ENCODE assay signal across 22 cellular contexts in the genomic region with DNA sequence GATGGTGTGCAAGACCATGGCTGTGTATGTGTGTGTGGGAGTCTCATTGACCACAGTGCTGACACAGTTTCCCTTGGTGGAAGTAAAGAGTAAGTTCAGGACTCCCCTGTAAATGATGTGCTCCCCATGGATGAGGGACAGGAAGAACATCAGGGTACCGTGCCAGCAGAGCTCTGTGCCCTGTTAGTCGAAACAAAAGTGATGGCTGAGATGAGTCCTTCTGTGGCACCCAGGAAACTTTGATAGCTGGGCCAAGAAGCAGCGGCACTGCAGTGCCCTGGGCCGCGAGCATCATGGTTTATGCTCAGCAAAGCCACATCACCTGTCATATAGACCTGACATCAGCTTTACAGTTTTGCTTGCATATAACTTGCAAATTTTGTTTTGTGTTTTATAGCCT.
"Had no signal": no experiment of that assay in that cellular context is flagged by ENCODE, and none has a peak within 500 bp of the region (broad histone marks: within the 10 kb centered on the region; RNA-seq: fewer than 3 reads in every experiment).

No MANE protein-coding gene starts in this region.

- H3K9me3 Mint-ChIP-seq: activated B cell treated with CpG ODN at 0.5 μM for 24 hours; activated T-cell treated with anti-CD3 and anti-CD28 coated beads, Interleukin-2, amount 50 U/mL, for 72 hours; neural crest cell had no signal

- H3K4me1 Mint-ChIP-seq: activated B cell treated with CpG ODN at 0.5 μM for 24 hours; immature natural killer cell; naive thymus-derived CD8-positive, alpha-beta T cell had no signal

- H3K27ac ChIP-seq: heart left ventricle, spleen, testis, uterus had no signal

- H3K4me1 ChIP-seq: heart left ventricle, spleen, testis, uterus had no signal

- H3K36me3 ChIP-seq: heart left ventricle, spleen, uterus had no signal

- H3K27me3 ChIP-seq: testis, uterus had no signal

- DNase-seq: activated B cell treated with CpG ODN at 0.5 μM for 24 hours; activated effector memory CD4-positive, alpha-beta T cell treated with Interleukin-2 at 50 U/mL for 16 hours; activated naive CD4-positive, alpha-beta T cell treated with Interleukin-2 at 50 U/mL for 16 hours; activated T-cell treated with anti-CD3 and anti-CD28 coated beads for 4 hours; activated T-cell treated with anti-CD3 and anti-CD28 coated beads, Interleukin-2, amount 50 U/mL, for 72 hours; aorta; heart left ventricle; immature natural killer cell; kidney; left colon; midbrain; naive thymus-derived CD8-positive, alpha-beta T cell; occipital lobe; right cardiac atrium; spleen; stimulated activated naive CD4-positive, alpha-beta T cell treated with Interleukin-2 at 50 U/mL for 16 hours; T-helper 2 cell; uterus had no signal

- H3K9me3 ChIP-seq: heart left ventricle, spleen, testis, uterus had no signal

- H3K36me3 Mint-ChIP-seq: activated naive CD8-positive, alpha-beta T cell; brain; immature natural killer cell; naive thymus-derived CD8-positive, alpha-beta T cell had no signal

- H3K27me3 Mint-ChIP-seq: activated B cell treated with CpG ODN at 0.5 μM for 24 hours; activated naive CD8-positive, alpha-beta T cell; brain had no signal

- H3K4me3 ChIP-seq: heart left ventricle, spleen, testis, uterus had no signal

- H3K4me3 Mint-ChIP-seq: activated B cell treated with CpG ODN at 0.5 μM for 24 hours; activated naive CD8-positive, alpha-beta T cell; activated T-cell treated with anti-CD3 and anti-CD28 coated beads, Interleukin-2, amount 50 U/mL, for 72 hours; brain; immature natural killer cell; naive thymus-derived CD8-positive, alpha-beta T cell; neural crest cell had no signal

- FAIRE-seq: kidney had no signal

- ATAC-seq: heart left ventricle; left colon; naive thymus-derived CD8-positive, alpha-beta T cell; right cardiac atrium had no signal

- H3K27ac Mint-ChIP-seq: activated B cell treated with CpG ODN at 0.5 μM for 24 hours; activated naive CD8-positive, alpha-beta T cell; activated T-cell treated with anti-CD3 and anti-CD28 coated beads, Interleukin-2, amount 50 U/mL, for 72 hours; immature natural killer cell; naive thymus-derived CD8-positive, alpha-beta T cell had no signal
